Comparison of ENCODE assay signal across 21 cellular contexts in genomic region chr13:94119360-94119936, GRCh38.
DNase-seq lines count a peak whose midpoint lies in the region; ATAC-seq and TF ChIP-seq lines count a peak whose summit lies in the region.
"Had no signal": no experiment of that assay in that cellular context is flagged by ENCODE, and none has a peak within 500 bp of the region (broad histone marks: within the 10 kb centered on the region; RNA-seq: fewer than 3 reads in every experiment).

No MANE protein-coding gene starts in this region.

- no peaks in the 10 kb centered on the region for H4K20me1 ChIP-seq in neural progenitor cell (ENCODE audit: low read depth)

- H2AFZ ChIP-seq in neural progenitor cell (replicated peaks) = no peak overlapping the region
- H2AFZ ChIP-seq: GM23248 had no signal

- no peaks in the 10 kb centered on the region for H3K36me3 ChIP-seq in BE2C
- H3K36me3 ChIP-seq in neural progenitor cell = no peaks in the 10 kb centered on the region

- POLR2A ChIA-PET in CD4-positive, alpha-beta T cell (lab: Charles Lee) = interaction anchor here (0.6 kb wide), 1 partner anchor 17 kb away, joined by 3 read pairs; no protein-coding TSS in a partner anchor

- peak; percentile 10; the same call in 1 of the 2 replicates for TF ChIP-seq CTCF in BE2C (IDR thresholded peaks at IDR 0.05; ENCODE audit: low read depth, low read length)
- TF ChIP-seq CTCF in neural progenitor cell (IDR thresholded peaks at IDR 0.05) = peak; percentile 8
- no peak for TF ChIP-seq CTCF in CD4-positive, alpha-beta T cell (IDR thresholded peaks at IDR 0.05)

- intact Hi-C loops in CD4-positive, alpha-beta T cell (cut with DNase I, micrococcal nuclease) = no loop called here

- no peak for ATAC-seq in HG03108 (IDR thresholded peaks at IDR 0.05; ENCODE audit: unreplicated experiment)
- ATAC-seq in CD4-positive, alpha-beta T cell (ENCODE audit: poor library complexity) = no peak
- no peak for ATAC-seq in HG02798 (IDR thresholded peaks at IDR 0.05; ENCODE audit: poor library complexity, unreplicated experiment)
- ATAC-seq: CD8-positive, alpha-beta T cell had no signal

- no peaks in the 10 kb centered on the region for H3K36me3 Mint-ChIP-seq in neural progenitor cell
- H3K36me3 Mint-ChIP-seq in CD4-positive, alpha-beta T cell (ENCODE audit: low read depth) = no peaks in the 10 kb centered on the region
- H3K36me3 Mint-ChIP-seq: activated CD4-positive, alpha-beta memory T cell treated with anti-CD3 and anti-CD28 coated beads for 36 hours; CD8-positive, alpha-beta T cell had no signal

- CTCF ChIA-PET in CD4-positive, alpha-beta T cell (lab: Charles Lee) = no interaction called here

- no peaks in the 10 kb centered on the region for H3K79me2 ChIP-seq in neural progenitor cell (ENCODE audit: low read depth)

- H3K27me3 ChIP-seq in BE2C (no peaks in the 10 kb centered on the region), neural progenitor cell (no peaks in the 10 kb centered on the region)
- H3K27me3 ChIP-seq in CD4-positive, alpha-beta T cell (ENCODE audit: control insufficient read depth, insufficient read depth, low read length) = no peaks in the 10 kb centered on the region

- H3F3A ChIP-seq in neural progenitor cell (ENCODE audit: low read depth) = no peaks in the 10 kb centered on the region

- peaks cover 7% of the 10 kb centered on the region for H3K4me1 ChIP-seq in BE2C
- no peaks in the 10 kb centered on the region for H3K4me1 ChIP-seq in neural progenitor cell

- H3K4me2 ChIP-seq in neural progenitor cell = no peak overlapping the region

- no peaks in the 10 kb centered on the region for H3K4me1 Mint-ChIP-seq in neural progenitor cell
- H3K4me1 Mint-ChIP-seq in CD4-positive, alpha-beta T cell (ENCODE audit: low read depth) = no peaks in the 10 kb centered on the region

- H3K27me3 Mint-ChIP-seq in neural progenitor cell (ENCODE audit: insufficient read depth, low read depth) = no peaks in the 10 kb centered on the region
- H3K27me3 Mint-ChIP-seq in CD4-positive, alpha-beta T cell = peaks cover 12% of the 10 kb centered on the region

- H3K27ac ChIP-seq in neural progenitor cell = no peak overlapping the region
- no peak overlapping the region for H3K27ac ChIP-seq in CD4-positive, alpha-beta T cell (ENCODE audit: low read depth, low read length)
- H3K27ac ChIP-seq: GM23248 had no signal

- no peaks in the 10 kb centered on the region for H3K9me3 ChIP-seq in BE2C
- H3K9me3 ChIP-seq in neural progenitor cell (ENCODE audit: low read depth) = no peaks in the 10 kb centered on the region
- H3K9me3 ChIP-seq in CD4-positive, alpha-beta T cell (ENCODE audit: control insufficient read depth, low read length) = no peaks in the 10 kb centered on the region

- no peak for DNase-seq in BE2C
- DNase-seq in RPMI8226 = peak; percentile 18
- DNase-seq in kidney tubule cell (ENCODE audit: low spot score) = peak; percentile 84
- no peak for DNase-seq in neural progenitor cell (ENCODE audit: low spot score)
- no peak for DNase-seq in CD4-positive, alpha-beta T cell
- DNase-seq in DMS153 (lab: John Stamatoyannopoulos, UW) = no peak
- DNase-seq: activated CD4-positive, alpha-beta memory T cell treated with anti-CD3 and anti-CD28 coated beads for 36 hours; activated naive CD4-positive, alpha-beta T cell treated with Interleukin-2 at 50 U/mL for 16 hours; activated T-cell treated with anti-CD3 and anti-CD28 coated beads for 4 hours; anterior cingulate cortex; CD8-positive, alpha-beta T cell; effector CD4-positive, alpha-beta T cell; glutamatergic neuron; GM23248; NCI-H1417 treated with DMSO at 0.1 percent for 48 hours; NCI-H526 treated with DMSO at 0.1 percent for 48 hours; stimulated activated CD4-positive, alpha-beta T cell treated with anti-CD3 and anti-CD28 coated beads, Interleukin-12 subunit alpha, Interleukin-12 subunit beta, amount 100 ng/mL, for 4 hours; T-helper 2 cell had no signal

- H3K9ac ChIP-seq in neural progenitor cell = no peak overlapping the region
- H3K9ac ChIP-seq: GM23248 had no signal

- H3K4me3 ChIP-seq in BE2C (ENCODE audit: low read depth, low read length) = no peak overlapping the region
- H3K4me3 ChIP-seq in neural progenitor cell = no peak overlapping the region
- H3K4me3 ChIP-seq: GM23248 had no signal

- H3K27ac Mint-ChIP-seq in neural progenitor cell = no peak overlapping the region
- H3K27ac Mint-ChIP-seq in CD4-positive, alpha-beta T cell = no peak overlapping the region
- H3K27ac Mint-ChIP-seq: activated CD4-positive, alpha-beta memory T cell treated with anti-CD3 and anti-CD28 coated beads for 36 hours; CD8-positive, alpha-beta T cell had no signal

- no peaks in the 10 kb centered on the region for H3K9me3 Mint-ChIP-seq in neural progenitor cell
- H3K9me3 Mint-ChIP-seq in CD4-positive, alpha-beta T cell = no peaks in the 10 kb centered on the region
- H3K9me3 Mint-ChIP-seq: activated CD4-positive, alpha-beta memory T cell treated with anti-CD3 and anti-CD28 coated beads for 36 hours; CD8-positive, alpha-beta T cell; neural crest cell had no signal

- H3K4me3 Mint-ChIP-seq in neural progenitor cell = no peak overlapping the region
- H3K4me3 Mint-ChIP-seq in CD4-positive, alpha-beta T cell = no peak overlapping the region
- H3K4me3 Mint-ChIP-seq: activated CD4-positive, alpha-beta memory T cell treated with anti-CD3 and anti-CD28 coated beads for 36 hours; CD8-positive, alpha-beta T cell; neural crest cell had no signal

Comparison
In these comparisons a context has a peak if more than half of its experiments do, and no peak if none do; other contexts are left out.
1. DNase-seq: peak in RPMI8226 (single experiment) and kidney tubule cell (single experiment); none in BE2C (single experiment), neural progenitor cell (single experiment), CD4-positive, alpha-beta T cell (0 of 10) and DMS153 (single experiment).